Comparison of ENCODE assay signal across 14 cellular contexts in the genomic region with DNA sequence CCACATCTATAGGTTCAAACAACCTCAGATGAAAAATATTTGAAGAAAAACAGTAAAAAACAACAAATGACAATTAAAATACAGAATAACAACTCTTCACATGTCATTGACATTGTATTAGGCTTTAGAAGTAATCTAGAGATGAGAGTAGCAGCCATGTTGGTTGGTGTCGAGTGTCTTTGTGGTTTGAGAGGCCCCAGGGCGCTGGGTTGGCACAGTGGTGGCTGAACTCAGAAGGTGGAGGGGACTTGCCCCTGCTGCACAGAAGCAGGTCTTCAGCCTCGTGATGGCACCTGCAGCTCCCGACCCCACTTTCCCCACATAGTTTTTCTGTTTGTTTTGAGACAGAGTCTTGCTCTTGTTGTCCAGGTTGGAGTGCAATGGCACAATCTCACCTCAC.
"Had no signal": no experiment of that assay in that cellular context is flagged by ENCODE, and none has a peak within 500 bp of the region (broad histone marks: within the 10 kb centered on the region; RNA-seq: fewer than 3 reads in every experiment).

No MANE protein-coding gene starts in this region.

- H3K9me3 ChIP-seq: esophagus muscularis mucosa, gastrocnemius medialis, heart right ventricle had no signal

- DNase-seq: effector memory CD8-positive, alpha-beta T cell; gastrocnemius medialis; heart right ventricle; islet precursor cell; mammary epithelial cell; naive thymus-derived CD4-positive, alpha-beta T cell; nephron progenitor cell; posterior cingulate gyrus; stimulated activated CD4-positive, alpha-beta T cell treated with anti-CD3 and anti-CD28 coated beads, Interleukin-2, amount 100 ng/mL, for 24 hours; stimulated activated CD4-positive, alpha-beta T cell treated with anti-CD3 and anti-CD28 coated beads, Interleukin-4, amount 100 ng/mL, for 4 hours; stimulated activated naive CD4-positive, alpha-beta T cell treated with Interleukin-2 at 50 U/mL for 16 hours; trophoblast cell had no signal

- H3K27me3 ChIP-seq: esophagus muscularis mucosa, gastrocnemius medialis, heart right ventricle had no signal

- H3K36me3 ChIP-seq: esophagus muscularis mucosa, gastrocnemius medialis, heart right ventricle had no signal

- H3K4me3 ChIP-seq: esophagus muscularis mucosa, gastrocnemius medialis, heart right ventricle had no signal

- H3K27ac ChIP-seq: epithelial cell of prostate, esophagus muscularis mucosa, gastrocnemius medialis, heart right ventricle had no signal
